31 cellular contexts compared by ENCODE assay signal in the genomic region with DNA sequence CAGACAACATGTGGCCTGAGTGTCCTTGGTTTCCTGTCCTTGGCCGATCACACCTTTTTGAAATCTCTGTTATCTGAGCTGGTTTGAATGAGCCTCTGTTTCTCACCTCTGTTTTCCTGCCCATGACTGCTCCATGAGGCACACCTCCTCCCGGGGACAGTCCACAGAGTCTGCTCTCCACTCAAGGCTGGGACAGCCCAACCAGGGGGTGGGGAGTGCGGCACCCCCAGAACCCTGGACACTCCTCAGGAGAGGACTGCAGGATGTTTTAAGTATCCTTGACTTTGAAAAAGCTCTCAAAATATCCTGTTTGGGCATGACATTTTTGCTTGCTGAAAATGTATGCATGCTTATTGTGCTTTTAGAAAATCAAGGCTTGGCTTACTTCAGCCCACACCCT.
"Had no signal": no experiment of that assay in that cellular context is flagged by ENCODE, and none has a peak within 500 bp of the region (broad histone marks: within the 10 kb centered on the region; RNA-seq: fewer than 3 reads in every experiment).

No MANE protein-coding gene starts in this region.

- H3K4me3 ChIP-seq: adrenal gland, ascending aorta, body of pancreas, breast epithelium, cardiac muscle cell had no signal

- H3K27me3 ChIP-seq: adrenal gland, ascending aorta, body of pancreas, brain microvascular endothelial cell, breast epithelium had no signal

- H3K4me1 ChIP-seq: adrenal gland, ascending aorta, body of pancreas, breast epithelium had no signal

- H3K27ac ChIP-seq: adrenal gland, ascending aorta, body of pancreas, brain microvascular endothelial cell, breast epithelium, cardiac muscle cell had no signal

- H3K9me3 ChIP-seq: adrenal gland, ascending aorta, body of pancreas, breast epithelium had no signal

- FAIRE-seq: astrocyte had no signal

- H3K36me3 ChIP-seq: adrenal gland, ascending aorta, brain microvascular endothelial cell, breast epithelium, cardiac muscle cell had no signal

- DNase-seq: activated effector memory CD4-positive, alpha-beta T cell treated with anti-CD3 and anti-CD28 coated beads, Interleukin-2, amount 50 U/mL, for 16 hours; activated effector memory CD4-positive, alpha-beta T cell treated with Interleukin-2 at 50 U/mL for 16 hours; activated gamma-delta T cell; activated gamma-delta T cell treated with Interleukin-2 at 50 U/mL for 16 hours; activated naive CD4-positive, alpha-beta T cell; activated naive CD4-positive, alpha-beta T cell treated with anti-CD3 and anti-CD28 coated beads for 36 hours; activated naive CD4-positive, alpha-beta T cell treated with anti-CD3 and anti-CD28 coated beads, Interleukin-2, amount 10 ng/mL, durations not matched to agents 7 days and 5 days; activated naive CD4-positive, alpha-beta T cell treated with anti-CD3 and anti-CD28 coated beads, Interleukin-2, amount 50 U/mL, for 16 hours; activated naive CD4-positive, alpha-beta T cell treated with Interleukin-2 at 50 U/mL for 16 hours; activated naive CD8-positive, alpha-beta T cell treated with anti-CD3 and anti-CD28 coated beads for 36 hours; activated naive CD8-positive, alpha-beta T cell treated with anti-CD3 and anti-CD28 coated beads, Interleukin-2, amount 10 ng/mL, durations not matched to agents 7 days and 5 days; activated naive CD8-positive, alpha-beta T cell treated with anti-CD3 and anti-CD28 coated beads, Interleukin-2, amount 50 U/mL, for 24 hours; activated T-cell treated with anti-CD3 and anti-CD28 coated beads, Interleukin-2, amount 50 U/mL, for 1 hour; activated T-cell treated with anti-CD3 and anti-CD28 coated beads, Interleukin-2, amount 50 U/mL, for 24 hours; activated T-cell treated with anti-CD3 and anti-CD28 coated beads, Interleukin-2, amount 50 U/mL, for 4 hours; activated T-cell treated with anti-CD3 and anti-CD28 coated beads, Interleukin-2, amount 50 U/mL, for 48 hours; activated T-cell treated with anti-CD3 and anti-CD28 coated beads, Interleukin-2, amount 50 U/mL, for 72 hours; adrenal gland; amniotic stem cell; amygdala; anterior cingulate cortex; aorta; body of pancreas; brain microvascular endothelial cell; caudate nucleus; central memory CD4-positive, alpha-beta T cell; cerebellar nuclear complex had no signal
